In the genomic region with DNA sequence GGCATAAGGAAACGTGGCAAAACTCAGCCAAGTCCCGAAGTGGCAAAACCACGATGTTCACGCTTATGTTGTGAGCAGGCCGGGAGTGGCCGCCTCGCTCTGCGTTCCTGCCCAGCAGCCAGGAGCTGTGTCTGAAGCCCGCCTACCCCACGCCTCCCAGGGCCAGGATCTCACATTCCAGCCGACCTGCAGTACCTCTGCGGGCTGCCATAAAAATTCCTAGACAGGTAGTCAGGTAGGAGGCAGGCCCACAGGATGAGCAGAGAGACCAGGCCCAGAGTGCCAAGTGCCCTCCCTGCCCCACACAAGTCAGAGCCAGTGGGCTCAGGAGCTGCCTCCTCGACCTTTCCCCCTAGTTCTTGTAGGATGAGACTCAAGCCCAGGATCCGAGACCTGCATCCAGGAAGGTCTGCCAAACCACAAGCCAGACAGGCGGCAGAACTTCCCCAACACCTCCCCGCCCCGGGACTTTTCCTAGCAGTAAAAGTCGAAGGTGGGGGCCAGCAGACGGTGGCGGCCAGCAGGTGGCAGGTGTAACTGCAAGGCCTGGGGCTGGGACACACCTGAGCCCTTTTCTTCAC, we compare ENCODE assay signal across 10 cellular contexts. TPM values are rescaled to one million over a fixed set of nuclear protein-coding genes. Genes with fewer than 3 reads are reported as not detected.
A peak's percentile ranks its signal among the peaks of the same experiment; 100 is the strongest.
DNase-seq lines count a peak whose midpoint lies in the region; ATAC-seq and TF ChIP-seq lines count a peak whose summit lies in the region.
"Had no signal": no experiment of that assay in that cellular context is flagged by ENCODE, and none has a peak within 500 bp of the region (broad histone marks: within the 10 kb centered on the region; RNA-seq: fewer than 3 reads in every experiment).

No MANE protein-coding gene starts in this region.

- no peak for TF ChIP-seq POLR2A in suprapubic skin (IDR thresholded peaks at IDR 0.05)

- no peak overlapping the region for H3K9ac ChIP-seq in SU-DHL-6 (ENCODE audit: low read length)

- POLR2A ChIA-PET in HEK293 (lab: Yijun Ruan, JAX) = interaction anchor here (0.6 to 2.3 kb wide), 3 partner anchors 10 to 17 kb away, joined by 3 to 7 read pairs (median 3); a partner anchor contains a TSS

- H3K9me3 ChIP-seq in HEK293 (ENCODE audit: control insufficient read depth, insufficient read depth, low read depth, low read length) = no peaks in the 10 kb centered on the region
- H3K9me3 ChIP-seq in SU-DHL-6 (ENCODE audit: insufficient read depth, low read length) = no peaks in the 10 kb centered on the region
- no peaks in the 10 kb centered on the region for H3K9me3 ChIP-seq in suprapubic skin
- no peaks in the 10 kb centered on the region for H3K9me3 ChIP-seq in osteoblast (ENCODE audit: low read depth, low read length)

- ATAC-seq in GM21786 (IDR thresholded peaks at IDR 0.05; ENCODE audit: unreplicated experiment) = no peak

- H3K4me3 ChIP-seq in HEK293 (ENCODE audit: low read depth, low read length) (no peak overlapping the region), SU-DHL-6 (ENCODE audit: insufficient read depth, low read length, poor library complexity, severe bottlenecking) (no peak overlapping the region), suprapubic skin (no peak overlapping the region), osteoblast (ENCODE audit: insufficient read depth, low read length) (no peak overlapping the region)

- H3K4me1 ChIP-seq in HEK293 (ENCODE audit: control insufficient read depth, insufficient read depth, low read length) (peaks cover 5% of the 10 kb centered on the region; the same call in 1 of the 2 replicates), suprapubic skin (peaks cover 75% of the 10 kb centered on the region), osteoblast (ENCODE audit: insufficient read depth, low read length) (peaks cover 19% of the 10 kb centered on the region)

- WGBS in suprapubic skin = 53% methylated on average over 15 of the region's 20 CpGs

- CTCF ChIA-PET in HEK293 (lab: Yijun Ruan, JAX) = interaction anchor here (0.7 kb wide), 1 partner anchor 80 kb away, joined by 3 read pairs; no protein-coding TSS in a partner anchor

- no peaks in the 10 kb centered on the region for H3K27me3 ChIP-seq in SU-DHL-6 (ENCODE audit: low read length)
- H3K27me3 ChIP-seq in suprapubic skin = no peaks in the 10 kb centered on the region
- H3K27me3 ChIP-seq in osteoblast (ENCODE audit: insufficient read depth, low read length) = no peaks in the 10 kb centered on the region

- H3K79me2 ChIP-seq in SU-DHL-6 (ENCODE audit: insufficient read depth, low read length) = no peaks in the 10 kb centered on the region
- peaks cover 57% of the 10 kb centered on the region for H3K79me2 ChIP-seq in osteoblast (ENCODE audit: insufficient read depth, low read length)

- H4K20me1 ChIP-seq in SU-DHL-6 (ENCODE audit: low read depth, low read length) (no peaks in the 10 kb centered on the region), osteoblast (ENCODE audit: insufficient read depth, low read length) (peaks cover 64% of the 10 kb centered on the region)

- H3K36me3 ChIP-seq in HEK293 (ENCODE audit: control insufficient read depth in 2 of 2, insufficient read depth in 1 of 2, low read length in 2 of 2) (no peaks in the 10 kb centered on the region), SU-DHL-6 (ENCODE audit: low read length) (no peaks in the 10 kb centered on the region), suprapubic skin (no peaks in the 10 kb centered on the region), osteoblast (ENCODE audit: insufficient read depth, low read length) (no peaks in the 10 kb centered on the region)

- no peak overlapping the region for H2AFZ ChIP-seq in SU-DHL-6 (ENCODE audit: low read depth, low read length, severe bottlenecking)
- H2AFZ ChIP-seq in osteoblast (ENCODE audit: low read length) = no peak overlapping the region

- TF ChIP-seq CTCF in HEK293 (tag by site-specific recombination; IDR thresholded peaks at IDR 0.05) (no peak), SU-DHL-6 (IDR thresholded peaks at IDR 0.05; ENCODE audit: insufficient read depth, low read length, poor library complexity, severe bottlenecking) (peak; percentile 28), suprapubic skin (IDR thresholded peaks at IDR 0.05) (peak in 1 of 2 donors; percentile 19), osteoblast (IDR thresholded peaks at IDR 0.05; ENCODE audit: extremely low read depth, low read depth, low read length) (no peak)

- DNase-seq in islet precursor cell (peak; percentile 99), suprapubic skin (ENCODE audit: low spot score in 2 of 2) (no peak), KG1 (lab: John Stamatoyannopoulos, UW) (no peak), NCI-H2227 treated with DMSO at 0.1 percent for 48 hours (lab: John Stamatoyannopoulos, UW) (no peak), osteoblast (ENCODE audit: insufficient read length, low spot score, missing footprints) (no peak)
- DNase-seq: activated B cell treated with CpG ODN at 0.5 μM for 24 hours, anterior cingulate cortex had no signal

- TF ChIP-seq EP300 in suprapubic skin (IDR thresholded peaks at IDR 0.05) = no peak

- H3K27ac ChIP-seq in HEK293 (ENCODE audit: extremely low read depth, low read depth, low read length) (no peak overlapping the region), SU-DHL-6 (ENCODE audit: low read depth, low read length) (no peak overlapping the region), suprapubic skin (peak overlapping the region; percentile 28), osteoblast (ENCODE audit: low read depth, low read length) (no peak overlapping the region)

- peak overlapping the region; percentile 19 for H3K4me2 ChIP-seq in SU-DHL-6 (ENCODE audit: low read depth, low read length, poor library complexity, severe bottlenecking)
- no peak overlapping the region for H3K4me2 ChIP-seq in osteoblast (ENCODE audit: insufficient read depth, low read length)

- no peaks in the 10 kb centered on the region for H3K9me2 ChIP-seq in SU-DHL-6 (replicated peaks; ENCODE audit: insufficient read depth, low read length)

- no peaks in the 10 kb centered on the region for H3F3A ChIP-seq in SU-DHL-6 (ENCODE audit: insufficient read depth)

TF ChIP-seq in HEK293, 187 proteins besides CTCF, POLR2A, EP300 and RAD21:
- TF ChIP-seq ZNF274 (IDR thresholded peaks at IDR 0.05; ENCODE audit: low read length) (no peak), ZNF274 (tag by site-specific recombination; IDR thresholded peaks at IDR 0.05; ENCODE audit: borderline replicate concordance) (no peak), EGR2 (tag by site-specific recombination; IDR thresholded peaks at IDR 0.05; ENCODE audit: low read depth) (peak; percentile 63), HOXA7 (CRISPR knock-in tag; IDR thresholded peaks at IDR 0.05; ENCODE audit: borderline replicate concordance) (no peak), ZNF510 (tag by site-specific recombination; IDR thresholded peaks at IDR 0.05; ENCODE audit: insufficient replicate concordance) (no peak), ZNF311 (tag by site-specific recombination; IDR thresholded peaks at IDR 0.05; ENCODE audit: borderline replicate concordance) (no peak), ZNF585B (tag by site-specific recombination; IDR thresholded peaks at IDR 0.05) (no peak), ZNF785 (tag by site-specific recombination; IDR thresholded peaks at IDR 0.05) (no peak)
- TF ChIP-seq, protein P1, sequence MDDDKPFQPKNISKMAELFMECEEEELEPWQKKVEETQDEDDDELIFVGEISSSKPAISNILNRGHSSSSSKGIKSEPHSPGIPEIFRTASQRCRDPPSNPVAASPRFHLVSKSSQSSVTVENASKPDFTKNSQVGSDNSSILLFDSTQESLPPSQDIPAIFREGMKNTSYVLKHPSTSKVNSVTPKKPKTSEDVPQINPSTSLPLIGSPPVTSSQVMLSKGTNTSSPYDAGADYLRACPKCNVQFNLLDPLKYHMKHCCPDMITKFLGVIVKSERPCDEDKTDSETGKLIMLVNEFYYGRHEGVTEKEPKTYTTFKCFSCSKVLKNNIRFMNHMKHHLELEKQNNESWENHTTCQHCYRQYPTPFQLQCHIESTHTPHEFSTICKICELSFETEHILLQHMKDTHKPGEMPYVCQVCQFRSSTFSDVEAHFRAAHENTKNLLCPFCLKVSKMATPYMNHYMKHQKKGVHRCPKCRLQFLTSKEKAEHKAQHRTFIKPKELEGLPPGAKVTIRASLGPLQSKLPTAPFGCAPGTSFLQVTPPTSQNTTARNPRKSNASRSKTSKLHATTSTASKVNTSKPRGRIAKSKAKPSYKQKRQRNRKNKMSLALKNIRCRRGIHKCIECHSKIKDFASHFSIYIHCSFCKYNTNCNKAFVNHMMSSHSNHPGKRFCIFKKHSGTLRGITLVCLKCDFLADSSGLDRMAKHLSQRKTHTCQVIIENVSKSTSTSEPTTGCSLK (tag by site-specific recombination; IDR thresholded peaks at IDR 0.05) = no peak
- TF ChIP-seq, protein P2, sequence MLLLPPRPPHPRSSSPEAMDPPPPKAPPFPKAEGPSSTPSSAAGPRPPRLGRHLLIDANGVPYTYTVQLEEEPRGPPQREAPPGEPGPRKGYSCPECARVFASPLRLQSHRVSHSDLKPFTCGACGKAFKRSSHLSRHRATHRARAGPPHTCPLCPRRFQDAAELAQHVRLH (tag by site-specific recombination; IDR thresholded peaks at IDR 0.05) = no peak
TF ChIP-seq in HEK293: peak in this region for 1.

RNA-seq across cellular contexts. Expression of a gene that starts 16.7 kb away (rescaled TPM):
- total RNA-seq in suprapubic skin = 10 to 100 TPM in 3 of 4 donors, 1 to 10 TPM in 1; 9.5 to 20.4 (median 16.2) TPM
- total RNA-seq in osteoblast = 20.3 and 23.5 TPM in 2 replicates
